In the genomic region with DNA sequence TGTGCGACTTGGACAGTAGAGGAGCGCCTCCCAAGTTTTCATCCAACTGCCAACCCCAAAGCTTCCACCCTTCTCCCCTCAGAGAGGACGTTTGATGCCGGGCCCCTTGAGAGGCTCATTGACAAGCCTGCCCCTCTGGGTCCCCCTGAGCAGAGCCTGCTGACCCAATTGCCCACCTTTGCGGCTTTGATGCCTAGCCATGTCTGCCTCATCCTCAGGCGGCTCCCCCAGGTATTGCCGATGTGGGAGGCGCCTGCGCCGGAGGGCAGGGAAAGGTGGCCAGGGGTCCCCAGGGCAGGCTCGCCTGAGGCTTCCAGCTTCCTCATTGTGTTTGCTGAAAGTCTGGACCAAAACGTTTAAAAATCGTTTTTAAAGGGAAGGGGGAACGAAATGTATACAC, we compare ENCODE assay signal across 8 cellular contexts. TPM values are rescaled to one million over a fixed set of nuclear protein-coding genes. Genes with fewer than 3 reads are reported as not detected.
A peak's percentile ranks its signal among the peaks of the same experiment; 100 is the strongest.
DNase-seq lines count a peak whose midpoint lies in the region; ATAC-seq and TF ChIP-seq lines count a peak whose summit lies in the region.

No MANE protein-coding gene starts in this region.

- CTCF ChIA-PET in activated naive CD4-positive, alpha-beta T cell treated with anti-CD3 and anti-CD28 coated beads, Interleukin-2, amount 10 ng/mL, durations not matched to agents 7 days and 5 days (lab: Charles Lee), result interaction anchor here (0.9 to 2.7 kb wide), 2 partner anchors 19 to 95 kb away, joined by 3 to 9 read pairs; no protein-coding TSS in a partner anchor

- no peaks in the 10 kb centered on the region for H3K27me3 ChIP-seq in lower lobe of right lung (ENCODE audit: low read depth)

- ATAC-seq in lower lobe of right lung, result no peak
- ATAC-seq in HG02571 (IDR thresholded peaks at IDR 0.05; ENCODE audit: unreplicated experiment), result no peak

- no peak for DNase-seq in activated naive CD4-positive, alpha-beta T cell treated with anti-CD3 and anti-CD28 coated beads, Interleukin-2, amount 10 ng/mL, durations not matched to agents 7 days and 5 days
- no peak for DNase-seq in activated naive CD4-positive, alpha-beta T cell treated with Interleukin-2 at 50 U/mL for 16 hours
- DNase-seq in astrocyte of the cerebellum (ENCODE audit: low read depth), result no peak
- DNase-seq in lower lobe of right lung, result no peak
- DNase-seq in type B pancreatic cell (ENCODE audit: extremely low spot score, unreplicated experiment), result no peak
- DNase-seq in NCI-H2196 treated with DMSO at 0.1 percent for 48 hours (lab: John Stamatoyannopoulos, UW; ENCODE audit: unreplicated experiment), result no peak
- DNase-seq in globus pallidus (ENCODE audit: low spot score), result no peak

- intact Hi-C loops in lower lobe of right lung (cut with DNase I), result no loop called here

- H3K4me3 Mint-ChIP-seq in activated naive CD4-positive, alpha-beta T cell treated with anti-CD3 and anti-CD28 coated beads, Interleukin-2, amount 10 ng/mL, durations not matched to agents 7 days and 5 days, result peak overlapping the region; percentile 84
- peak overlapping the region; percentile 92 for H3K4me3 Mint-ChIP-seq in type B pancreatic cell

- peaks cover 14% of the 10 kb centered on the region for H3K27me3 Mint-ChIP-seq in activated naive CD4-positive, alpha-beta T cell treated with anti-CD3 and anti-CD28 coated beads, Interleukin-2, amount 10 ng/mL, durations not matched to agents 7 days and 5 days
- no peaks in the 10 kb centered on the region for H3K27me3 Mint-ChIP-seq in type B pancreatic cell

- peaks cover 8% of the 10 kb centered on the region for H3K4me1 ChIP-seq in lower lobe of right lung

- TF ChIP-seq CTCF in astrocyte of the cerebellum (IDR thresholded peaks at IDR 0.05; ENCODE audit: low read depth, low read length, missing control alignments) (no peak), lower lobe of right lung (IDR thresholded peaks at IDR 0.05) (no peak), type B pancreatic cell (conservative IDR thresholded peaks at IDR 0.05) (no peak)

- no peak overlapping the region for H3K27ac Mint-ChIP-seq in activated naive CD4-positive, alpha-beta T cell treated with anti-CD3 and anti-CD28 coated beads, Interleukin-2, amount 10 ng/mL, durations not matched to agents 7 days and 5 days
- no peak overlapping the region for H3K27ac Mint-ChIP-seq in type B pancreatic cell

- H3K27ac ChIP-seq in lower lobe of right lung, result no peak overlapping the region

- H3K4me1 Mint-ChIP-seq in activated naive CD4-positive, alpha-beta T cell treated with anti-CD3 and anti-CD28 coated beads, Interleukin-2, amount 10 ng/mL, durations not matched to agents 7 days and 5 days, result peaks cover 36% of the 10 kb centered on the region
- H3K4me1 Mint-ChIP-seq in type B pancreatic cell (ENCODE audit: unreplicated experiment), result peaks cover 8% of the 10 kb centered on the region

- no peaks in the 10 kb centered on the region for H3K9me3 Mint-ChIP-seq in activated naive CD4-positive, alpha-beta T cell treated with anti-CD3 and anti-CD28 coated beads, Interleukin-2, amount 10 ng/mL, durations not matched to agents 7 days and 5 days
- no peaks in the 10 kb centered on the region for H3K9me3 Mint-ChIP-seq in type B pancreatic cell

- H3K36me3 Mint-ChIP-seq in activated naive CD4-positive, alpha-beta T cell treated with anti-CD3 and anti-CD28 coated beads, Interleukin-2, amount 10 ng/mL, durations not matched to agents 7 days and 5 days, result peaks cover 25% of the 10 kb centered on the region
- peaks cover 4% of the 10 kb centered on the region for H3K36me3 Mint-ChIP-seq in type B pancreatic cell

- H3K9me3 ChIP-seq in lower lobe of right lung, result no peaks in the 10 kb centered on the region

- H3K4me3 ChIP-seq in astrocyte of the cerebellum (ENCODE audit: low read depth, low read length) (peak overlapping the region; percentile 83), lower lobe of right lung (peak overlapping the region; percentile 90)

- in situ Hi-C loops in astrocyte of the cerebellum (cut with HindIII; ENCODE audit: low sequenced_read_pairs), result no loop called here

- H3K36me3 ChIP-seq in lower lobe of right lung, result peaks cover 33% of the 10 kb centered on the region

RNA-seq across cellular contexts. Expression of gene ODF2, which starts 1.4 kb away (rescaled TPM):
- total RNA-seq in lower lobe of right lung (20.3 TPM), type B pancreatic cell (ENCODE audit: low replicate concordance) (38.2 and 59.1 TPM in 2 replicates)

RNA-seq across cellular contexts. Expression of gene CERCAM, which starts 36.5 kb away (rescaled TPM):
- 11.2 TPM for total RNA-seq in lower lobe of right lung
- 47.3 and 60.8 TPM in 2 replicates for total RNA-seq in type B pancreatic cell (ENCODE audit: low replicate concordance)

RNA-seq across cellular contexts. Expression of gene GLE1, which starts 47.3 kb away (rescaled TPM):
- total RNA-seq in lower lobe of right lung, result 24.5 TPM
- 17.6 and 21.8 TPM in 2 replicates for total RNA-seq in type B pancreatic cell (ENCODE audit: low replicate concordance)
